Comparison of ENCODE assay signal across 9 cellular contexts in the genomic region with DNA sequence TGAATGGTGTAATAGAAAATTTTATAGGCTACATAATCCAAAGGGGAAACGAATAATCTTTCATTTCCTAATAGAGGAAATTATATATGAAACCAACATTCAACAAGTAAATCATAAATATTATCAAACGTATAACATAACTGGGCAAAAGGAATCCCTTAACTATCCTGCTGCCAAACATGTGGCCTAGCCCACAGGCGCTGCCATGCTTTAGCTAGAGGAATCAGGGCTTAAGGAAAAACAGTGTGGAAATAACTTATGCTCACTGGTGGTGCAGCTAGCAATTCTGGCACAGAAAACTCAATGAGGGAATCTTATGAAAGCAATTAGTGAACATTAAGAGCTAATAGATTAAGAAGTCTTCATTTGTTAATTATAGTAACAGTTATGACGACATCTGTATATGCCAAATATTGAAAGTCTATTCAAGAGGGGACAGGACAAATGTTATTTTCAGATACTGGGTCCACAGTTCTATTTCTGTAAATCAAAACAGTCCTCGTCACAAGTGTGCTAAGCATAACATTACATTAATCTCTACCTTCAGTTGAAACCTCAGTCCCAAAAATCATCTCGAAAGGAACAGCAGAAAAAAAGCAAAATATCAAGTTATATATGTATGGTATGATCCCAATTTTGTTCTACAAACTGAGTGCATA.
DNase-seq lines count a peak whose midpoint lies in the region; ATAC-seq and TF ChIP-seq lines count a peak whose summit lies in the region.
"Had no signal": no experiment of that assay in that cellular context is flagged by ENCODE, and none has a peak within 500 bp of the region (broad histone marks: within the 10 kb centered on the region; RNA-seq: fewer than 3 reads in every experiment).

No MANE protein-coding gene starts in this region.

- H3K36me3 ChIP-seq in MG63 (peaks cover 7% of the 10 kb centered on the region), liver (ENCODE audit: control insufficient read depth in 4 of 4, insufficient read depth in 3 of 4, low read depth in 1 of 4, low read length in 3 of 4) (no peaks in the 10 kb centered on the region), suprapubic skin (no peaks in the 10 kb centered on the region)

- TF ChIP-seq CTCF in liver (IDR thresholded peaks at IDR 0.05; ENCODE audit: low read depth, low read length, missing input control), result no peak
- TF ChIP-seq CTCF in suprapubic skin (IDR thresholded peaks at IDR 0.05), result no peak

- H3K4me3 ChIP-seq in MG63 (no peak overlapping the region), liver (ENCODE audit: low read depth in 1 of 3, low read length in 3 of 3) (no peak overlapping the region), suprapubic skin (peak overlapping the region; percentile 11)

- ATAC-seq in GM18867 (IDR thresholded peaks at IDR 0.05; ENCODE audit: unreplicated experiment), result no peak
- ATAC-seq in HG03196 (IDR thresholded peaks at IDR 0.05; ENCODE audit: unreplicated experiment), result no peak

- peak overlapping the region; percentile 24 to 45 for H3K9ac ChIP-seq in liver (ENCODE audit: low read depth in 1 of 2, low read length in 2 of 2)

- H3K4me1 ChIP-seq in liver (ENCODE audit: control insufficient read depth in 4 of 4, insufficient read depth in 4 of 4, low read length in 3 of 4) (peaks cover 6 to 43% (median 30%) of the 10 kb centered on the region in 4 donors), suprapubic skin (peaks cover 59% of the 10 kb centered on the region)

- H3K27ac ChIP-seq in liver (ENCODE audit: low read depth in 1 of 2, low read length in 2 of 2), result peak overlapping the region; percentile 65 to 91
- peak overlapping the region; percentile 78 for H3K27ac ChIP-seq in suprapubic skin

- H3K9me3 ChIP-seq in MG63 (peaks cover under 1% of the 10 kb centered on the region; the same call in 1 of the 2 replicates), liver (ENCODE audit: control insufficient read depth in 4 of 4, low read length in 3 of 4) (no peaks in the 10 kb centered on the region), suprapubic skin (no peaks in the 10 kb centered on the region)

- 50% methylated on average over 6 of the region's 6 CpGs for WGBS in liver
- WGBS in suprapubic skin, result 41% methylated on average over 6 of the region's 6 CpGs

- DNase-seq in MG63 (peak; percentile 27), dedifferentiated amniotic fluid mesenchymal stem cell (ENCODE audit: extremely low spot score) (peak; percentile 29), suprapubic skin (ENCODE audit: low spot score in 2 of 2) (no peak), COR-L47 (lab: John Stamatoyannopoulos, UW) (no peak)
- DNase-seq in activated naive CD4-positive, alpha-beta T cell treated with anti-CD3 and anti-CD28 coated beads, Interleukin-2, amount 50 U/mL, for 16 hours, result no peak
- DNase-seq: NCI-H510A had no signal

- no peak for TF ChIP-seq EP300 in suprapubic skin (IDR thresholded peaks at IDR 0.05)

- TF ChIP-seq POLR2A in suprapubic skin (IDR thresholded peaks at IDR 0.05), result no peak

- H3K27me3 ChIP-seq in MG63 (no peaks in the 10 kb centered on the region), liver (ENCODE audit: control insufficient read depth in 4 of 4, insufficient read depth in 4 of 4, low read length in 3 of 4) (no peaks in the 10 kb centered on the region), suprapubic skin (no peaks in the 10 kb centered on the region)

- TF ChIP-seq RAD21 in liver (IDR thresholded peaks at IDR 0.05), result no peak

TF ChIP-seq in liver, 16 proteins besides CTCF, POLR2A, EP300 and RAD21:
- TF ChIP-seq FOXA1 (IDR thresholded peaks at IDR 0.05) (no peak), RXRA (IDR thresholded peaks at IDR 0.05) (no peak), SP1 (IDR thresholded peaks at IDR 0.05) (no peak), JUND (IDR thresholded peaks at IDR 0.05) (no peak), NR2F2 (IDR thresholded peaks at IDR 0.05) (no peak), HNF4A (conservative IDR thresholded peaks at IDR 0.05) (no peak), GABPA (IDR thresholded peaks at IDR 0.05 in 1 of 2, conservative IDR thresholded peaks at IDR 0.05 in 1 of 2) (no peak), FOXA2 (IDR thresholded peaks at IDR 0.05) (no peak), TAF1 (conservative IDR thresholded peaks at IDR 0.05) (no peak), HNF4G (IDR thresholded peaks at IDR 0.05) (no peak)
- TF ChIP-seq, protein P1, sequence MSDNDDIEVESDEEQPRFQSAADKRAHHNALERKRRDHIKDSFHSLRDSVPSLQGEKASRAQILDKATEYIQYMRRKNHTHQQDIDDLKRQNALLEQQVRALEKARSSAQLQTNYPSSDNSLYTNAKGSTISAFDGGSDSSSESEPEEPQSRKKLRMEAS (IDR thresholded peaks at IDR 0.05), result no peak
- TF ChIP-seq, protein P2, sequence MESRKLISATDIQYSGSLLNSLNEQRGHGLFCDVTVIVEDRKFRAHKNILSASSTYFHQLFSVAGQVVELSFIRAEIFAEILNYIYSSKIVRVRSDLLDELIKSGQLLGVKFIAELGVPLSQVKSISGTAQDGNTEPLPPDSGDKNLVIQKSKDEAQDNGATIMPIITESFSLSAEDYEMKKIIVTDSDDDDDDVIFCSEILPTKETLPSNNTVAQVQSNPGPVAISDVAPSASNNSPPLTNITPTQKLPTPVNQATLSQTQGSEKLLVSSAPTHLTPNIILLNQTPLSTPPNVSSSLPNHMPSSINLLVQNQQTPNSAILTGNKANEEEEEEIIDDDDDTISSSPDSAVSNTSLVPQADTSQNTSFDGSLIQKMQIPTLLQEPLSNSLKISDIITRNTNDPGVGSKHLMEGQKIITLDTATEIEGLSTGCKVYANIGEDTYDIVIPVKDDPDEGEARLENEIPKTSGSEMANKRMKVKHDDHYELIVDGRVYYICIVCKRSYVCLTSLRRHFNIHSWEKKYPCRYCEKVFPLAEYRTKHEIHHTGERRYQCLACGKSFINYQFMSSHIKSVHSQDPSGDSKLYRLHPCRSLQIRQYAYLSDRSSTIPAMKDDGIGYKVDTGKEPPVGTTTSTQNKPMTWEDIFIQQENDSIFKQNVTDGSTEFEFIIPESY (IDR thresholded peaks at IDR 0.05), result no peak
- TF ChIP-seq, protein P3, sequence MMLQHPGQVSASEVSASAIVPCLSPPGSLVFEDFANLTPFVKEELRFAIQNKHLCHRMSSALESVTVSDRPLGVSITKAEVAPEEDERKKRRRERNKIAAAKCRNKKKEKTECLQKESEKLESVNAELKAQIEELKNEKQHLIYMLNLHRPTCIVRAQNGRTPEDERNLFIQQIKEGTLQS (IDR thresholded peaks at IDR 0.05), result no peak
- TF ChIP-seq, protein P4, sequence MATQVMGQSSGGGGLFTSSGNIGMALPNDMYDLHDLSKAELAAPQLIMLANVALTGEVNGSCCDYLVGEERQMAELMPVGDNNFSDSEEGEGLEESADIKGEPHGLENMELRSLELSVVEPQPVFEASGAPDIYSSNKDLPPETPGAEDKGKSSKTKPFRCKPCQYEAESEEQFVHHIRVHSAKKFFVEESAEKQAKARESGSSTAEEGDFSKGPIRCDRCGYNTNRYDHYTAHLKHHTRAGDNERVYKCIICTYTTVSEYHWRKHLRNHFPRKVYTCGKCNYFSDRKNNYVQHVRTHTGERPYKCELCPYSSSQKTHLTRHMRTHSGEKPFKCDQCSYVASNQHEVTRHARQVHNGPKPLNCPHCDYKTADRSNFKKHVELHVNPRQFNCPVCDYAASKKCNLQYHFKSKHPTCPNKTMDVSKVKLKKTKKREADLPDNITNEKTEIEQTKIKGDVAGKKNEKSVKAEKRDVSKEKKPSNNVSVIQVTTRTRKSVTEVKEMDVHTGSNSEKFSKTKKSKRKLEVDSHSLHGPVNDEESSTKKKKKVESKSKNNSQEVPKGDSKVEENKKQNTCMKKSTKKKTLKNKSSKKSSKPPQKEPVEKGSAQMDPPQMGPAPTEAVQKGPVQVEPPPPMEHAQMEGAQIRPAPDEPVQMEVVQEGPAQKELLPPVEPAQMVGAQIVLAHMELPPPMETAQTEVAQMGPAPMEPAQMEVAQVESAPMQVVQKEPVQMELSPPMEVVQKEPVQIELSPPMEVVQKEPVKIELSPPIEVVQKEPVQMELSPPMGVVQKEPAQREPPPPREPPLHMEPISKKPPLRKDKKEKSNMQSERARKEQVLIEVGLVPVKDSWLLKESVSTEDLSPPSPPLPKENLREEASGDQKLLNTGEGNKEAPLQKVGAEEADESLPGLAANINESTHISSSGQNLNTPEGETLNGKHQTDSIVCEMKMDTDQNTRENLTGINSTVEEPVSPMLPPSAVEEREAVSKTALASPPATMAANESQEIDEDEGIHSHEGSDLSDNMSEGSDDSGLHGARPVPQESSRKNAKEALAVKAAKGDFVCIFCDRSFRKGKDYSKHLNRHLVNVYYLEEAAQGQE (IDR thresholded peaks at IDR 0.05), result no peak

Comparison
In these comparisons a context has a peak if more than half of its experiments do, and no peak if none do; other contexts are left out.
1. DNase-seq: peak in MG63 (single experiment) and dedifferentiated amniotic fluid mesenchymal stem cell (single experiment); none in suprapubic skin (0 of 2), COR-L47 (single experiment) and activated naive CD4-positive, alpha-beta T cell treated with anti-CD3 and anti-CD28 coated beads, Interleukin-2, amount 50 U/mL, for 16 hours (single experiment).